Comparison of ENCODE assay signal across 8 cellular contexts in the genomic region with DNA sequence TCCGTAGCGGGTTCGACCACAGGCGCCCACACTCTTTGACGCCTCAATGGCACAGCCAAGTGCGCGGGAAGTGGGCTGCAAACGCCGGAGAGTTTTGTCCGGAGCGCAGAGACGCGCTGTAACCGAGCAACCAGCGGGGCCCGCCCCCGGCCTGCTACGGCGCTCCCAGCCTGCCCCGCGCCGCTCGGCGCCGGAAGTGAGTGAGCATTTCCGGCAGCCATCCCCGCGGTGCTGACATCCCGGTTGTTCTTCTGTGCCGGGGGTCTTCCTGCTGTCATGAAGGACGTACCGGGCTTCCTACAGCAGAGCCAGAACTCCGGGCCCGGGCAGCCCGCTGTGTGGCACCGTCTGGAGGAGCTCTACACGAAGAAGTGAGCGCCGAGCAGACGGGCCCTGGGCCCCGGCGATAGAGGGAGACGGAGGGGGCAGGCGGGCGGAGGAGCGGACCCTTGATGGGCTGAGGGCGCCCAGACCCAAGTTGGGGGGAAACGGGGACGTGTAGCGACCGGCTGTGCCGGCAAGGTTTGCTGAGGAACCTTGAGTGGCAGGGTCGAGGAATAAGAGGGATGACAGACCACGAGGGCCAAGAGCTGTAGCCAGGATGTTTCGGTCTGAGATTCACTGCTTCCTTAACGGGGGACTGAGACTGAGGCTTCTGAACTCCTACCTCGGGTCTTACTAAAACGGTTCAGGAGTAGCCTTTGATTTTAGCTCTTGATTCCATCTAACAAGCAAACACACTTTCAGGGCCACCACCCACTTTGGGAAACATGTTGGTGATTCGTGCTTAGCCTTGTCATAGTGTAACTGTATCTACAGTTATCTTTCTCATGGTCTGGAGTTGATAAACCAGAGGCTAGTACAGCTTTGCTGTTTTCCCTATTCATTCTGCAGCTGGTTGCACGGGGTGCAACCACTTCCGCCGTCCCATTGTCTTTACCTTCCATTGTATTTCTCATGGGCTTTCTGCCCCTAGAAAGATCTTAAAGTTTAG. TPM values are rescaled to one million over a fixed set of nuclear protein-coding genes. Genes with fewer than 3 reads are reported as not detected.
DNase-seq lines count a peak whose midpoint lies in the region; ATAC-seq and TF ChIP-seq lines count a peak whose summit lies in the region.

A gene (plus strand): TSS at position 203 of the 994 bp plus-strand sequence. CDS start 74 bp downstream, at position 277.

- peak within 1 kb of the TSS; percentile 97 for H3K4me3 Mint-ChIP-seq in activated CD4-positive, alpha-beta memory T cell treated with anti-CD3 and anti-CD28 coated beads for 36 hours

- peak within 1 kb of the TSS; percentile 87 to 98 for H3K9ac ChIP-seq in duodenal mucosa (ENCODE audit: low read depth in 1 of 2, low read length in 2 of 2)

- peaks cover 7 to 24% of the 10 kb centered on the region in 2 donors for H3K36me3 ChIP-seq in duodenal mucosa (ENCODE audit: control insufficient read depth in 1 of 2, insufficient read depth in 2 of 2, low read length in 2 of 2)

- peak; percentile 84 for DNase-seq in Ammon's horn (ENCODE audit: low spot score)
- peak; percentile 61 to 77 for DNase-seq in NCI-H524 (lab: John Stamatoyannopoulos, UW)
- DNase-seq in activated CD4-positive, alpha-beta memory T cell treated with anti-CD3 and anti-CD28 coated beads for 36 hours = peak; percentile 93
- peak; percentile 75 to 96 for DNase-seq in lower leg skin (ENCODE audit: low spot score in 2 of 2)
- DNase-seq in stimulated activated CD4-positive, alpha-beta T cell treated with anti-CD3 and anti-CD28 coated beads, Interleukin-4, amount 100 ng/mL, for 48 hours (ENCODE audit: low read depth in 2 of 2) = peak; percentile 85 to 90

- POLR2A ChIA-PET in activated CD4-positive, alpha-beta memory T cell treated with anti-CD3 and anti-CD28 coated beads for 36 hours (lab: Charles Lee) = interaction anchor here (0.6 to 3.0 kb wide), 11 partner anchors 25 to 299 kb away, joined by 3 to 32 read pairs (median 4); a partner anchor contains a TSS

- TF ChIP-seq POLR2A in lower leg skin (IDR thresholded peaks at IDR 0.05) = no peak

- ATAC-seq in GM19023 (IDR thresholded peaks at IDR 0.05; ENCODE audit: unreplicated experiment) = peak; percentile 83
- ATAC-seq in HG03280 (IDR thresholded peaks at IDR 0.05; ENCODE audit: unreplicated experiment) = peak; percentile 80

- intact Hi-C loops in activated CD4-positive, alpha-beta memory T cell treated with anti-CD3 and anti-CD28 coated beads for 36 hours (cut with micrococcal nuclease) = loop anchor here (1.0 to 5.0 kb wide), 6 partner anchors 30 to 170 kb away; a partner anchor contains a TSS
- intact Hi-C loops in lower leg skin (cut with DNase I; ENCODE audit: low total_unique reads) = no loop called here

- H3K27me3 Mint-ChIP-seq in activated CD4-positive, alpha-beta memory T cell treated with anti-CD3 and anti-CD28 coated beads for 36 hours = no peaks in the 10 kb centered on the region

- no peaks in the 10 kb centered on the region for H3K27me3 ChIP-seq in duodenal mucosa (ENCODE audit: control insufficient read depth in 1 of 2, insufficient read depth in 2 of 2, low read length in 2 of 2)

- H3K4me1 Mint-ChIP-seq in activated CD4-positive, alpha-beta memory T cell treated with anti-CD3 and anti-CD28 coated beads for 36 hours (ENCODE audit: low read depth) = peaks cover 49% of the 10 kb centered on the region

- no peaks in the 10 kb centered on the region for H3K9me3 Mint-ChIP-seq in activated CD4-positive, alpha-beta memory T cell treated with anti-CD3 and anti-CD28 coated beads for 36 hours

- peak within 1 kb of the TSS; percentile 94 for H3K27ac Mint-ChIP-seq in activated CD4-positive, alpha-beta memory T cell treated with anti-CD3 and anti-CD28 coated beads for 36 hours

- H3K4me1 ChIP-seq in duodenal mucosa (ENCODE audit: control insufficient read depth in 1 of 2, insufficient read depth in 2 of 2, low read length in 2 of 2) = peaks cover 19 to 23% of the 10 kb centered on the region in 2 donors

- peaks cover 27% of the 10 kb centered on the region for H3K36me3 Mint-ChIP-seq in activated CD4-positive, alpha-beta memory T cell treated with anti-CD3 and anti-CD28 coated beads for 36 hours

- peak within 1 kb of the TSS; percentile 85 to 97 for H3K4me3 ChIP-seq in duodenal mucosa (ENCODE audit: low read depth in 1 of 2, low read length in 2 of 2)
- peak within 1 kb of the TSS; percentile 92 for H3K4me3 ChIP-seq in lower leg skin (ENCODE audit: low read depth, poor library complexity, severe bottlenecking)

- peak within 1 kb of the TSS; percentile 99 for H3K27ac ChIP-seq in duodenal mucosa (ENCODE audit: low read depth, low read length)

- no peak for TF ChIP-seq CTCF in lower leg skin (IDR thresholded peaks at IDR 0.05)

- 2% methylated on average over 52 to 62 of the region's 62 CpGs for WGBS in lower leg skin, 2 donors

- CTCF ChIA-PET in activated CD4-positive, alpha-beta memory T cell treated with anti-CD3 and anti-CD28 coated beads for 36 hours (lab: Charles Lee) = interaction anchor here (0.6 to 4.1 kb wide), 12 partner anchors 13 to 119 kb away, joined by 3 to 30 read pairs (median 3); a partner anchor contains a TSS

- H3K9me3 ChIP-seq in duodenal mucosa (ENCODE audit: control insufficient read depth in 1 of 2, low read length in 2 of 2) = no peaks in the 10 kb centered on the region

RNA-seq across cellular contexts. Expression of the gene that starts here (rescaled TPM):
- total RNA-seq in activated CD4-positive, alpha-beta memory T cell treated with anti-CD3 and anti-CD28 coated beads for 36 hours = 100 to 1,000 TPM; 210 to 214 TPM
- 100 to 1,000 TPM in 1 of 4 donors, 10 to 100 TPM in 3; 65.1 to 115 (median 90.8) TPM for total RNA-seq in lower leg skin

Comparison
In these comparisons a context has a peak if more than half of its experiments do, and no peak if none do; other contexts are left out.
1. Peak in every context shown above with its lines: DNase-seq, ATAC-seq, H3K4me3 ChIP-seq and H3K27ac ChIP-seq.